ENCODE assay signal across 8 cellular contexts in genomic region chr9:36189978-36190377, GRCh38. TPM values are rescaled to one million over a fixed set of nuclear protein-coding genes. Genes with fewer than 3 reads are reported as not detected.
DNase-seq lines count a peak whose midpoint lies in the region; ATAC-seq and TF ChIP-seq lines count a peak whose summit lies in the region.

No MANE protein-coding gene starts in this region.

- ATAC-seq in activated naive CD8-positive, alpha-beta T cell treated with anti-CD3 and anti-CD28 coated beads, Interleukin-2, amount 10 ng/mL, durations not matched to agents 7 days and 5 days (ENCODE audit: low read depth): no peak
- ATAC-seq in GM21360 (IDR thresholded peaks at IDR 0.05; ENCODE audit: unreplicated experiment) (no peak), HG02885 (IDR thresholded peaks at IDR 0.05; ENCODE audit: poor library complexity, unreplicated experiment) (no peak)

- no peak overlapping the region for H3K27ac Mint-ChIP-seq in activated naive CD4-positive, alpha-beta T cell treated with anti-CD3 and anti-CD28 coated beads, Interleukin-2, amount 10 ng/mL, durations not matched to agents 7 days and 5 days
- no peak overlapping the region for H3K27ac Mint-ChIP-seq in activated naive CD8-positive, alpha-beta T cell treated with anti-CD3 and anti-CD28 coated beads, Interleukin-2, amount 10 ng/mL, durations not matched to agents 7 days and 5 days

- H3K4me3 ChIP-seq in tibial artery: peak overlapping the region; percentile 92 to 93

- POLR2A ChIA-PET in activated naive CD8-positive, alpha-beta T cell treated with anti-CD3 and anti-CD28 coated beads, Interleukin-2, amount 10 ng/mL, durations not matched to agents 7 days and 5 days (lab: Charles Lee): interaction anchor here (0.6 to 3.0 kb wide), 20 partner anchors 11 to 459 kb away, joined by 3 to 20 read pairs (median 4); partner anchors contain the start of genes GLIPR2 and GNE

- no peaks in the 10 kb centered on the region for H3K27me3 ChIP-seq in tibial artery

- H3K27ac ChIP-seq in tibial artery: peak overlapping the region; percentile 92 to 94

- no peaks in the 10 kb centered on the region for H3K36me3 ChIP-seq in tibial artery

- CTCF ChIA-PET in activated naive CD4-positive, alpha-beta T cell treated with anti-CD3 and anti-CD28 coated beads, Interleukin-2, amount 10 ng/mL, durations not matched to agents 7 days and 5 days (lab: Charles Lee): interaction anchor here (0.6 to 3.1 kb wide), 23 partner anchors 8 to 539 kb away, joined by 3 to 18 read pairs (median 4); partner anchors contain the start of genes CCIN and GLIPR2

- peaks cover 19% of the 10 kb centered on the region for H3K27me3 Mint-ChIP-seq in activated naive CD4-positive, alpha-beta T cell treated with anti-CD3 and anti-CD28 coated beads, Interleukin-2, amount 10 ng/mL, durations not matched to agents 7 days and 5 days
- peaks cover 11% of the 10 kb centered on the region for H3K27me3 Mint-ChIP-seq in activated naive CD8-positive, alpha-beta T cell treated with anti-CD3 and anti-CD28 coated beads, Interleukin-2, amount 10 ng/mL, durations not matched to agents 7 days and 5 days

- no peak for DNase-seq in activated naive CD4-positive, alpha-beta T cell treated with anti-CD3 and anti-CD28 coated beads, Interleukin-2, amount 10 ng/mL, durations not matched to agents 7 days and 5 days
- no peak for DNase-seq in activated naive CD4-positive, alpha-beta T cell (lab: John Stamatoyannopoulos, UW)
- no peak for DNase-seq in activated naive CD8-positive, alpha-beta T cell treated with anti-CD3 and anti-CD28 coated beads, Interleukin-2, amount 10 ng/mL, durations not matched to agents 7 days and 5 days
- DNase-seq in left kidney (ENCODE audit: low read depth, low spot score): peak; percentile 42
- DNase-seq in tibial artery: no peak
- no peak for DNase-seq in anterior cingulate cortex (lab: John Stamatoyannopoulos, UW)

- no peak for TF ChIP-seq CTCF in tibial artery (IDR thresholded peaks at IDR 0.05)

- H3K4me1 Mint-ChIP-seq in activated naive CD4-positive, alpha-beta T cell treated with anti-CD3 and anti-CD28 coated beads, Interleukin-2, amount 10 ng/mL, durations not matched to agents 7 days and 5 days: peaks cover 44% of the 10 kb centered on the region
- H3K4me1 Mint-ChIP-seq in activated naive CD8-positive, alpha-beta T cell treated with anti-CD3 and anti-CD28 coated beads, Interleukin-2, amount 10 ng/mL, durations not matched to agents 7 days and 5 days: peaks cover 46% of the 10 kb centered on the region

- H3K36me3 Mint-ChIP-seq in activated naive CD4-positive, alpha-beta T cell treated with anti-CD3 and anti-CD28 coated beads, Interleukin-2, amount 10 ng/mL, durations not matched to agents 7 days and 5 days: peaks cover 20% of the 10 kb centered on the region
- H3K36me3 Mint-ChIP-seq in activated naive CD8-positive, alpha-beta T cell treated with anti-CD3 and anti-CD28 coated beads, Interleukin-2, amount 10 ng/mL, durations not matched to agents 7 days and 5 days: peaks cover 10% of the 10 kb centered on the region

- peaks cover 0 to 41% (median 30%) of the 10 kb centered on the region in 4 donors for H3K4me1 ChIP-seq in tibial artery

- H3K9me3 ChIP-seq in tibial artery: no peaks in the 10 kb centered on the region

- H3K4me3 Mint-ChIP-seq in activated naive CD4-positive, alpha-beta T cell treated with anti-CD3 and anti-CD28 coated beads, Interleukin-2, amount 10 ng/mL, durations not matched to agents 7 days and 5 days: peak overlapping the region; percentile 92
- peak overlapping the region; percentile 97 for H3K4me3 Mint-ChIP-seq in activated naive CD8-positive, alpha-beta T cell treated with anti-CD3 and anti-CD28 coated beads, Interleukin-2, amount 10 ng/mL, durations not matched to agents 7 days and 5 days

- no peaks in the 10 kb centered on the region for H3K9me3 Mint-ChIP-seq in activated naive CD4-positive, alpha-beta T cell treated with anti-CD3 and anti-CD28 coated beads, Interleukin-2, amount 10 ng/mL, durations not matched to agents 7 days and 5 days
- no peaks in the 10 kb centered on the region for H3K9me3 Mint-ChIP-seq in activated naive CD8-positive, alpha-beta T cell treated with anti-CD3 and anti-CD28 coated beads, Interleukin-2, amount 10 ng/mL, durations not matched to agents 7 days and 5 days

- intact Hi-C loops in tibial artery (cut with DNase I; ENCODE audit: low total_unique reads): no loop called here

RNA-seq across cellular contexts. Expression of gene CLTA, which starts 0.7 kb away (rescaled TPM):
- 100 to 1,000 TPM; 119 to 123 TPM for total RNA-seq in activated naive CD8-positive, alpha-beta T cell treated with anti-CD3 and anti-CD28 coated beads, Interleukin-2, amount 10 ng/mL, durations not matched to agents 7 days and 5 days

RNA-seq across cellular contexts. Expression of gene CCIN, which starts 20.8 kb away (rescaled TPM):
- under 1 TPM; 0.14 to 0.26 TPM for total RNA-seq in activated naive CD8-positive, alpha-beta T cell treated with anti-CD3 and anti-CD28 coated beads, Interleukin-2, amount 10 ng/mL, durations not matched to agents 7 days and 5 days

RNA-seq across cellular contexts. Expression of gene GLIPR2, which starts 53.4 kb away (rescaled TPM):
- 10 to 100 TPM; 56.5 to 58.1 TPM for total RNA-seq in activated naive CD8-positive, alpha-beta T cell treated with anti-CD3 and anti-CD28 coated beads, Interleukin-2, amount 10 ng/mL, durations not matched to agents 7 days and 5 days
